1 cellular context compared by ENCODE assay signal in genomic region chr19:40424637-40425449, GRCh38.
TF ChIP-seq lines count a peak whose summit lies in the region.

No MANE protein-coding gene starts in this region.

TF ChIP-seq in endothelial cell of umbilical vein, 7 proteins besides CTCF, POLR2A, EP300 and RAD21:
- TF ChIP-seq, protein P1, sequence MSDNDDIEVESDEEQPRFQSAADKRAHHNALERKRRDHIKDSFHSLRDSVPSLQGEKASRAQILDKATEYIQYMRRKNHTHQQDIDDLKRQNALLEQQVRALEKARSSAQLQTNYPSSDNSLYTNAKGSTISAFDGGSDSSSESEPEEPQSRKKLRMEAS (IDR thresholded peaks at IDR 0.05; ENCODE audit: insufficient read depth, insufficient read length), result no peak
TF ChIP-seq in endothelial cell of umbilical vein: peak in this region for 0.
